ENCODE assay signal across 26 cellular contexts in genomic region chr6:3314621-3315020, GRCh38.
"Had no signal": no experiment of that assay in that cellular context is flagged by ENCODE, and none has a peak within 500 bp of the region (broad histone marks: within the 10 kb centered on the region; RNA-seq: fewer than 3 reads in every experiment).

No MANE protein-coding gene starts in this region.

- H3K9ac ChIP-seq: neural progenitor cell had no signal

- H3K4me3 Mint-ChIP-seq: naive thymus-derived CD4-positive, alpha-beta T cell; nephron; neural progenitor cell; stimulated activated effector memory CD8-positive, alpha-beta T cell treated with anti-CD3 and anti-CD28 coated beads, Interleukin-12 subunit alpha, Interleukin-12 subunit beta, amount 100 ng/mL, for 72 hours had no signal

- H3K27ac ChIP-seq: dorsolateral prefrontal cortex, epithelial cell of prostate, gastrocnemius medialis, heart left ventricle, hepatocyte, neural progenitor cell, prostate gland, right atrium auricular region, stomach, tibial artery, upper lobe of left lung had no signal

- H3K9me3 ChIP-seq: gastrocnemius medialis, heart left ventricle, prostate gland, right atrium auricular region, stomach, tibial artery, upper lobe of left lung had no signal

- H3K4me3 ChIP-seq: dorsolateral prefrontal cortex, gastrocnemius medialis, heart left ventricle, hepatocyte, neural progenitor cell, prostate gland, right atrium auricular region, stomach, tibial artery, upper lobe of left lung had no signal

- H3K4me2 ChIP-seq: hepatocyte, neural progenitor cell had no signal

- DNase-seq: cerebellar nuclear complex; effector CD4-positive, alpha-beta T cell; foreskin fibroblast; gastrocnemius medialis; heart left ventricle; kidney; mesenchymal stem cell; midbrain; naive thymus-derived CD4-positive, alpha-beta T cell; small intestine; stimulated activated CD4-positive, alpha-beta T cell treated with anti-CD3 and anti-CD28 coated beads, Interleukin-2, amount 100 ng/mL, for 24 hours; stimulated activated CD4-positive, alpha-beta T cell treated with anti-CD3 and anti-CD28 coated beads, Interleukin-4, amount 100 ng/mL, for 24 hours; stimulated activated naive CD4-positive, alpha-beta T cell treated with Interleukin-2 at 50 U/mL for 16 hours; stomach; upper lobe of left lung had no signal

- H3K27ac Mint-ChIP-seq: naive thymus-derived CD4-positive, alpha-beta T cell; nephron; neural progenitor cell; stimulated activated effector memory CD8-positive, alpha-beta T cell treated with anti-CD3 and anti-CD28 coated beads, Interleukin-12 subunit alpha, Interleukin-12 subunit beta, amount 100 ng/mL, for 72 hours had no signal

- H3K36me3 ChIP-seq: gastrocnemius medialis, heart left ventricle, neural progenitor cell, prostate gland, right atrium auricular region, tibial artery, upper lobe of left lung had no signal

- H3K9me3 Mint-ChIP-seq: naive thymus-derived CD4-positive, alpha-beta T cell; nephron; neural progenitor cell; stimulated activated effector memory CD8-positive, alpha-beta T cell treated with anti-CD3 and anti-CD28 coated beads, Interleukin-12 subunit alpha, Interleukin-12 subunit beta, amount 100 ng/mL, for 72 hours had no signal

- H2AFZ ChIP-seq: hepatocyte, neural progenitor cell had no signal

- H3K79me2 ChIP-seq: hepatocyte had no signal

- ATAC-seq: esophagus mucosa; gastrocnemius medialis; heart left ventricle; left lobe of liver; naive thymus-derived CD4-positive, alpha-beta T cell; stimulated activated effector memory CD8-positive, alpha-beta T cell treated with anti-CD3 and anti-CD28 coated beads, Interleukin-12 subunit alpha, Interleukin-12 subunit beta, amount 100 ng/mL, for 72 hours had no signal

- H3K4me1 ChIP-seq: neural progenitor cell, prostate gland, right atrium auricular region, stomach, tibial artery had no signal

- H3K27me3 ChIP-seq: dorsolateral prefrontal cortex, gastrocnemius medialis, heart left ventricle, hepatocyte, neural progenitor cell, right atrium auricular region, stomach, tibial artery, upper lobe of left lung had no signal
